ENCODE assay signal across 11 cellular contexts in genomic region chr3:10370429-10370828, GRCh38. TPM values are rescaled to one million over a fixed set of nuclear protein-coding genes. Genes with fewer than 3 reads are reported as not detected.
DNase-seq lines count a peak whose midpoint lies in the region; ATAC-seq, FAIRE-seq and TF ChIP-seq lines count a peak whose summit lies in the region.
"Had no signal": no experiment of that assay in that cellular context is flagged by ENCODE, and none has a peak within 500 bp of the region (broad histone marks: within the 10 kb centered on the region; RNA-seq: fewer than 3 reads in every experiment).

No MANE protein-coding gene starts in this region.

- H3K36me3 ChIP-seq in MM.1S (replicated peaks; ENCODE audit: insufficient read depth, low read length) (no peaks in the 10 kb centered on the region), K562 (ENCODE audit: control insufficient read depth, insufficient read depth, low read length) (no peaks in the 10 kb centered on the region), adrenal gland (replicated peaks in 1 of 2) (no peaks in the 10 kb centered on the region)
- H3K36me3 ChIP-seq: spleen had no signal

- H3K27ac Mint-ChIP-seq in type B pancreatic cell, result no peak overlapping the region
- no peak overlapping the region for H3K27ac Mint-ChIP-seq in activated T-cell treated with anti-CD3 and anti-CD28 coated beads, Interleukin-2, amount 50 U/mL, for 24 hours

- no peak for TF ChIP-seq EP300 in K562 (IDR thresholded peaks at IDR 0.05; ENCODE audit: low read length)

- H3K4me3 Mint-ChIP-seq in type B pancreatic cell, result no peak overlapping the region
- H3K4me3 Mint-ChIP-seq in activated T-cell treated with anti-CD3 and anti-CD28 coated beads, Interleukin-2, amount 50 U/mL, for 24 hours, result no peak overlapping the region

- peak; percentile 77 for DNase-seq in CD1c-positive myeloid dendritic cell (ENCODE audit: extremely low spot score)
- DNase-seq in MM.1S, result peak; percentile 10
- peak; percentile 61 to 78 (median 72) for DNase-seq in K562 (ENCODE audit: extremely low read depth in 1 of 4, low spot score in 3 of 4)
- peak; percentile 48 for DNase-seq in middle frontal gyrus (ENCODE audit: extremely low spot score, low spot score)
- no peak for DNase-seq in type B pancreatic cell (ENCODE audit: extremely low spot score, unreplicated experiment)
- no peak for DNase-seq in NCI-H2081 treated with DMSO at 0.1 percent for 48 hours (lab: John Stamatoyannopoulos, UW)
- DNase-seq in activated T-cell treated with anti-CD3 and anti-CD28 coated beads, Interleukin-2, amount 50 U/mL, for 24 hours, result no peak
- DNase-seq in adrenal gland, result no peak
- DNase-seq: kidney, spleen had no signal

- CTCF ChIA-PET in K562 (lab: Yijun Ruan, JAX; ENCODE audit: low intra/inter-chr PET ratio), result no interaction called here

- H3K9me1 ChIP-seq in K562 (ENCODE audit: control insufficient read depth, insufficient read depth, low read length), result no peaks in the 10 kb centered on the region

- H3K27ac ChIP-seq in MM.1S (ENCODE audit: low read length), result no peak overlapping the region
- no peak overlapping the region for H3K27ac ChIP-seq in K562 (ENCODE audit: extremely low read depth, low read depth, low read length)
- H3K27ac ChIP-seq in adrenal gland, result no peak overlapping the region
- H3K27ac ChIP-seq: spleen had no signal

- H3K9ac ChIP-seq in MM.1S (ENCODE audit: low read length) (no peak overlapping the region), K562 (ENCODE audit: insufficient read depth in 1 of 2, low read depth in 2 of 2, low read length in 2 of 2) (no peak overlapping the region)

- no peaks in the 10 kb centered on the region for H3F3A ChIP-seq in MM.1S (ENCODE audit: insufficient read depth, low read length)

- H3K4me2 ChIP-seq in MM.1S (ENCODE audit: low read depth, low read length), result no peak overlapping the region
- H3K4me2 ChIP-seq in K562 (ENCODE audit: insufficient read depth, low read length), result no peak overlapping the region; the same call in 1 of the 2 replicates

- no peaks in the 10 kb centered on the region for H3K9me2 ChIP-seq in MM.1S (replicated peaks; ENCODE audit: insufficient read depth, low read length)

- peaks cover 22% of the 10 kb centered on the region for H3K27me3 Mint-ChIP-seq in type B pancreatic cell
- H3K27me3 Mint-ChIP-seq in activated T-cell treated with anti-CD3 and anti-CD28 coated beads, Interleukin-2, amount 50 U/mL, for 24 hours, result peaks cover 19% of the 10 kb centered on the region

- H3K4me3 ChIP-seq in MM.1S (ENCODE audit: low read length) (no peak overlapping the region), K562 (no peak overlapping the region), adrenal gland (no peak overlapping the region)
- H3K4me3 ChIP-seq: spleen had no signal

- TF ChIP-seq RAD21 in K562 (CRISPR knock-in tag; conservative IDR thresholded peaks at IDR 0.05 in 1 of 2, IDR thresholded peaks at IDR 0.05 in 1 of 2), result no peak

- H3K9me3 ChIP-seq in MM.1S (replicated peaks; ENCODE audit: insufficient read depth, low read length) (no peaks in the 10 kb centered on the region), K562 (replicated peaks; ENCODE audit: control insufficient read depth, insufficient read depth, low read depth, low read length) (no peaks in the 10 kb centered on the region), adrenal gland (replicated peaks in 1 of 3) (no peaks in the 10 kb centered on the region)

- TF ChIP-seq POLR2A in K562 (conservative IDR thresholded peaks at IDR 0.05) (no peak), adrenal gland (IDR thresholded peaks at IDR 0.05) (no peak)

- H4K20me1 ChIP-seq in MM.1S (ENCODE audit: insufficient read depth, low read length), result no peaks in the 10 kb centered on the region
- peaks cover 7% of the 10 kb centered on the region; the same call in 1 of the 2 replicates for H4K20me1 ChIP-seq in K562 (replicated peaks; ENCODE audit: control insufficient read depth, insufficient read depth, low read length)

- H3K4me1 Mint-ChIP-seq in type B pancreatic cell (ENCODE audit: unreplicated experiment), result peaks cover 4% of the 10 kb centered on the region
- H3K4me1 Mint-ChIP-seq in activated T-cell treated with anti-CD3 and anti-CD28 coated beads, Interleukin-2, amount 50 U/mL, for 24 hours (ENCODE audit: low read depth), result peaks cover 30% of the 10 kb centered on the region

- H2AFZ ChIP-seq in MM.1S (ENCODE audit: low read length), result no peak overlapping the region
- H2AFZ ChIP-seq in K562 (ENCODE audit: low read depth, low read length), result no peak overlapping the region

- H3K4me1 ChIP-seq in MM.1S (ENCODE audit: low read length) (no peaks in the 10 kb centered on the region), K562 (replicated peaks in 1 of 2; ENCODE audit: control insufficient read depth in 2 of 2, insufficient read depth in 2 of 2, low read length in 2 of 2) (peaks cover 5 to 11% of the 10 kb centered on the region in 2 experiments; a peak in 3 of 5 replicates), adrenal gland (replicated peaks in 1 of 2) (no peaks in the 10 kb centered on the region)
- H3K4me1 ChIP-seq: spleen had no signal

- H3K27me3 ChIP-seq in MM.1S (replicated peaks; ENCODE audit: insufficient read depth, low read length), result no peaks in the 10 kb centered on the region
- peaks cover 0 to 26% of the 10 kb centered on the region in 2 experiments for H3K27me3 ChIP-seq in K562 (ENCODE audit: control insufficient read depth in 2 of 2, insufficient read depth in 2 of 2, low read length in 2 of 2)
- H3K27me3 ChIP-seq in adrenal gland, result no peaks in the 10 kb centered on the region

- POLR2A ChIA-PET in K562 (lab: Yijun Ruan, JAX), result interaction anchor here (0.6 to 2.2 kb wide), 2 partner anchors 10 to 12 kb away, joined by 3 to 9 read pairs; no protein-coding TSS in a partner anchor

- H3K79me2 ChIP-seq in MM.1S (ENCODE audit: low read length) (no peaks in the 10 kb centered on the region), K562 (ENCODE audit: control insufficient read depth, insufficient read depth, low read length) (no peaks in the 10 kb centered on the region)

- H3K36me3 Mint-ChIP-seq in type B pancreatic cell, result no peaks in the 10 kb centered on the region
- no peaks in the 10 kb centered on the region for H3K36me3 Mint-ChIP-seq in activated T-cell treated with anti-CD3 and anti-CD28 coated beads, Interleukin-2, amount 50 U/mL, for 24 hours (ENCODE audit: low read depth)

- intact Hi-C loops in K562 (cut with micrococcal nuclease) (no loop called here), adrenal gland (cut with DNase I) (no loop called here)

- peak; percentile 88 for ATAC-seq in K562

- no TSS peak for BruUV-seq in K562 (replicated peaks; lab: Mats Ljungman, UMichigan)

- in situ Hi-C loops in K562 (cut with MboI), result no loop called here

- FAIRE-seq in K562 (lab: Jason Lieb, UNC), result peak; percentile 91
- FAIRE-seq: colon, kidney had no signal

- TF ChIP-seq CTCF in MM.1S (IDR thresholded peaks at IDR 0.05; ENCODE audit: low read length) (no peak), K562 (IDR thresholded peaks at IDR 0.05 in 2 of 3, conservative IDR thresholded peaks at IDR 0.05 in 1 of 3; ENCODE audit: insufficient read depth in 2 of 3, low read depth in 1 of 3, low read length in 3 of 3) (peak in 1 of 3 experiments; percentile 3; a peak in 1 of 6 replicates), type B pancreatic cell (conservative IDR thresholded peaks at IDR 0.05) (no peak), adrenal gland (IDR thresholded peaks at IDR 0.05) (no peak)

- 0% methylated on average over 9 of the region's 10 CpGs for WGBS in K562 (ENCODE audit: insufficient coverage, low coverage, missing lambda C conversion rate)
- WGBS in adrenal gland, 4 donors, result 54 to 71% (median 60%) methylated on average over 9 to 10 of the region's 10 CpGs

- no peaks in the 10 kb centered on the region for H3K9me3 Mint-ChIP-seq in type B pancreatic cell
- H3K9me3 Mint-ChIP-seq in activated T-cell treated with anti-CD3 and anti-CD28 coated beads, Interleukin-2, amount 50 U/mL, for 24 hours, result peaks cover 5% of the 10 kb centered on the region

TF ChIP-seq in K562, 482 proteins besides CTCF, POLR2A, EP300 and RAD21 (continues in another document):
- no peak for TF ChIP-seq NCOA6 (IDR thresholded peaks at IDR 0.05)
- TF ChIP-seq ATF3 (IDR thresholded peaks at IDR 0.05), result peak; percentile 33; the same call in 1 of the 2 replicates
- no peak for TF ChIP-seq ATF3 (CRISPR knock-in tag; conservative IDR thresholded peaks at IDR 0.05)

RNA-seq across cellular contexts. Expression of gene SEC13, which starts 49.5 kb away (rescaled TPM):
- 285 and 425 TPM in 2 replicates for total RNA-seq in K562 (2011; cell fraction: chromatin; rRNA removed; ENCODE audit: low replicate concordance)
- 250 and 265 TPM in 2 replicates for total RNA-seq in K562 (2011; cell fraction: nucleolus; rRNA removed)
- total RNA-seq in K562 (2011; cell fraction: nucleoplasm; rRNA removed), result 278 and 337 TPM in 2 replicates
- total RNA-seq in K562 (2014; rRNA removed), result 256 and 318 TPM in 2 replicates
- total RNA-seq in K562 (2014; rRNA removed; fragmentation: Illumina TruSeq; extraction: Trizol), result 124 and 145 TPM in 2 replicates
- 192 and 196 TPM in 2 replicates for total RNA-seq in K562 (2015; rRNA removed; fragmentation: Illumina TruSeq; extraction: Trizol)
- total RNA-seq in K562 (2021), result 199 and 209 TPM in 2 replicates
- polyA plus RNA-seq in K562 (2011; rRNA removed), result 199 and 308 TPM in 2 replicates
- 331 and 334 TPM in 2 replicates for polyA plus RNA-seq in K562 (2011; cell fraction: cytosol; rRNA removed)
- 250 and 306 TPM in 2 replicates for polyA plus RNA-seq in K562 (2011; cell fraction: nucleus; rRNA removed)
- 186 and 201 TPM in 2 replicates for polyA plus RNA-seq in K562 (2012)
- polyA plus RNA-seq in K562 (2014; fragmentation: Illumina TruSeq; extraction: Trizol), result 274 and 284 TPM in 2 replicates
- 100 to 1,000 TPM in 1 of 2 experiments, 10 to 100 TPM in 1; 71.5 to 116 TPM for polyA plus RNA-seq in K562 (2014; fragmentation: Nextera tagmentation; extraction: Ambion mirVana)
- 152 and 181 TPM in 2 replicates for polyA plus RNA-seq in K562 (2014; rRNA removed)
- 268 and 286 TPM in 2 replicates for polyA minus RNA-seq in K562 (2011; rRNA and poly(A)+ RNA removed)
- polyA minus RNA-seq in K562 (2011; cell fraction: cytosol; rRNA and poly(A)+ RNA removed), result 204 and 250 TPM in 2 replicates
- 102 and 172 TPM in 2 replicates for polyA minus RNA-seq in K562 (2011; cell fraction: nucleus; rRNA and poly(A)+ RNA removed)
- total RNA-seq in type B pancreatic cell (ENCODE audit: low replicate concordance), result 134 and 183 TPM in 2 replicates
- 100 to 1,000 TPM in 3 of 8 donors, 10 to 100 TPM in 5; 76.2 to 166 (median 96.0) TPM for total RNA-seq in adrenal gland
- 100 to 1,000 TPM in 1 of 3 donors, 10 to 100 TPM in 2; 61.0 to 146 (median 70.8) TPM for polyA plus RNA-seq in adrenal gland

Comparison
In these comparisons a context has a peak if more than half of its experiments do, and no peak if none do; other contexts are left out.
1. DNase-seq: peak in CD1c-positive myeloid dendritic cell (single experiment), MM.1S (single experiment), K562 (4 of 4) and middle frontal gyrus (single experiment); none in type B pancreatic cell (single experiment), NCI-H2081 treated with DMSO at 0.1 percent for 48 hours (single experiment), activated T-cell treated with anti-CD3 and anti-CD28 coated beads, Interleukin-2, amount 50 U/mL, for 24 hours (single experiment) and adrenal gland (0 of 7).